Comparison of ENCODE assay signal across 1 cellular context in the genomic region with DNA sequence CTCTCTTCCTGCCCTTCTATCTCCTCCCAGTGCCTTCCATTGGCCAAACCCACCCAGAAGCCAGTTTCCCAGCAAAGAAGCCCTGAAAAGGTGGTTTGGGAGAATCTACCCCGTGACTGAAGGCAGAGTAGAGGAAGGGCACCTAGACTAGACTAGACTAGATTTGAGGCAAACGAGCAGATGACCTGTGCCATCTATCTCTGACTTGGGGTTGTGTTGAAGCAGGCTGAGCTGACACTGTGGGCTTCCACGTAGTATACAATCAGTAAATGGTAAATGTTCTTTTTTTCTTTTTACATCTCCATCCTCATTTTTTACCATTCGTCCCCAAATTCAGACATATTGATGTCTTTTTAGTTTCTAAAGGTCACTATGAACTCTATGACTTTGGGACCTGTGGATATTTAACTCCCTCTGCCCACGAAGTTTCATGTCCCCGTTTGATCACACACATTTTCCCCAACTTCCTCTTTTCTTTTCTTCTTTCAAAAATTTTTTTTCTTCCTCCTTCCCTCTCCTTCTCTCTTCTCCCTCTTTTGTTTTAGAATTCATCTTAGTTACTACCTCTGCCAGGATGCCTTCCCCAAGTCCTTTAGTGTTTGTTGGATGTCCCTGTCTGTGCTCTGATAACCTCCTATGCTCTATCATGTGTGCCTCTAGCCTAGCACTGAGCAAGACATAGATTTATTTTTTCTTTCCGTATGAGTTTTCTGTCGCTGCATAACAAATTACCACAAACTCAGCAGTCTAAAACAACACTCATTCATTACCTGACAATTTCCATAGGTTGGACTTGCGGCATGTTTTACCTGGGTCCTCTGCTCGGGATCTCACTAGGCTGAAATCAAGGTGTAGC.
TF ChIP-seq lines count a peak whose summit lies in the region.

No MANE protein-coding gene starts in this region.

TF ChIP-seq in IMR-90, 13 proteins besides CTCF, POLR2A, EP300 and RAD21 (continued from another document):
- TF ChIP-seq, protein P1, sequence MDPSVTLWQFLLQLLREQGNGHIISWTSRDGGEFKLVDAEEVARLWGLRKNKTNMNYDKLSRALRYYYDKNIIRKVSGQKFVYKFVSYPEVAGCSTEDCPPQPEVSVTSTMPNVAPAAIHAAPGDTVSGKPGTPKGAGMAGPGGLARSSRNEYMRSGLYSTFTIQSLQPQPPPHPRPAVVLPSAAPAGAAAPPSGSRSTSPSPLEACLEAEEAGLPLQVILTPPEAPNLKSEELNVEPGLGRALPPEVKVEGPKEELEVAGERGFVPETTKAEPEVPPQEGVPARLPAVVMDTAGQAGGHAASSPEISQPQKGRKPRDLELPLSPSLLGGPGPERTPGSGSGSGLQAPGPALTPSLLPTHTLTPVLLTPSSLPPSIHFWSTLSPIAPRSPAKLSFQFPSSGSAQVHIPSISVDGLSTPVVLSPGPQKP (IDR thresholded peaks at IDR 0.05; ENCODE audit: borderline replicate concordance, low read depth, low read length): no peak
- TF ChIP-seq CHD1 (IDR thresholded peaks at IDR 0.05; ENCODE audit: low read depth, low read length): no peak
- no peak for TF ChIP-seq MAFK (IDR thresholded peaks at IDR 0.05; ENCODE audit: low read depth, low read length)
